ENCODE assay signal across 15 cellular contexts in genomic region chr18:58269931-58270330, GRCh38.
A peak's percentile ranks its signal among the peaks of the same experiment; 100 is the strongest.
DNase-seq lines count a peak whose midpoint lies in the region; ATAC-seq, FAIRE-seq and TF ChIP-seq lines count a peak whose summit lies in the region.
"Had no signal": no experiment of that assay in that cellular context is flagged by ENCODE, and none has a peak within 500 bp of the region (broad histone marks: within the 10 kb centered on the region; RNA-seq: fewer than 3 reads in every experiment).

No MANE protein-coding gene starts in this region.

- H3F3A ChIP-seq in PC-3 (ENCODE audit: low read length, unreplicated experiment), result peaks cover 8% of the 10 kb centered on the region

- H3K27me3 ChIP-seq in PC-3 (ENCODE audit: low read length) (no peaks in the 10 kb centered on the region), small intestine (ENCODE audit: control insufficient read depth in 2 of 2, insufficient read depth in 2 of 2, low read length in 2 of 2) (no peaks in the 10 kb centered on the region)
- H3K27me3 ChIP-seq: BE2C, colonic mucosa had no signal

- TF ChIP-seq CTCF in PC-3 (conservative IDR thresholded peaks at IDR 0.05; ENCODE audit: low read depth, low read length), result no peak

- peaks cover 89% of the 10 kb centered on the region for H3K79me2 ChIP-seq in PC-3 (ENCODE audit: low read length)

- peak overlapping the region; percentile 60 for H3K4me3 ChIP-seq in PC-3 (ENCODE audit: low read length)
- no peak overlapping the region for H3K4me3 ChIP-seq in small intestine (ENCODE audit: low read depth in 1 of 2, low read length in 2 of 2)
- H3K4me3 ChIP-seq: colonic mucosa had no signal

- H3K27ac ChIP-seq in PC-3 (ENCODE audit: low read length) (peak overlapping the region; percentile 92), small intestine (ENCODE audit: low read depth in 1 of 2, low read length in 1 of 2) (no peak overlapping the region)
- H3K27ac ChIP-seq: colonic mucosa, VCaP had no signal

- FAIRE-seq in islet of Langerhans (lab: Jason Lieb, UNC), result peak; percentile 78
- FAIRE-seq in small intestine (lab: Jason Lieb, UNC), result no peak

- CTCF ChIA-PET in PC-3 (lab: Charles Lee), result no interaction called here

- H3K9me3 ChIP-seq in PC-3 (ENCODE audit: low read length) (no peaks in the 10 kb centered on the region), small intestine (ENCODE audit: control insufficient read depth, low read depth) (no peaks in the 10 kb centered on the region)
- H3K9me3 ChIP-seq: BE2C, colonic mucosa had no signal

- BruUV-seq in PC-3 (replicated peaks; lab: Mats Ljungman, UMichigan), result no TSS peak

- 35 to 70% (median 46%) methylated on average over 5 of the region's 5 CpGs for WGBS in small intestine, 3 donors

- H3K36me3 ChIP-seq in PC-3 (ENCODE audit: low read depth, low read length) (peaks cover 10% of the 10 kb centered on the region), small intestine (ENCODE audit: control insufficient read depth in 2 of 2, insufficient read depth in 2 of 2, low read length in 2 of 2) (no peaks in the 10 kb centered on the region)
- H3K36me3 ChIP-seq: BE2C, colonic mucosa had no signal

- peak overlapping the region; percentile 84 for H3K4me2 ChIP-seq in PC-3 (ENCODE audit: low read length)

- no peak overlapping the region for H2AFZ ChIP-seq in PC-3 (ENCODE audit: low read length)

- ATAC-seq in PC-3 (peak; percentile 52), HG03095 (IDR thresholded peaks at IDR 0.05; ENCODE audit: unreplicated experiment) (no peak)
- ATAC-seq: activated CD8-positive, alpha-beta T cell treated with anti-CD3 and anti-CD28 coated beads for 36 hours; stimulated activated naive CD8-positive, alpha-beta T cell treated with anti-CD3 and anti-CD28 coated beads, Interleukin-15, amount 100 ng/mL, for 72 hours had no signal

- H3K4me1 ChIP-seq in PC-3 (ENCODE audit: insufficient read depth, low read length) (peaks cover 54% of the 10 kb centered on the region), small intestine (ENCODE audit: control insufficient read depth in 2 of 2, insufficient read depth in 1 of 2, low read depth in 1 of 2, low read length in 1 of 2) (peaks cover 0 to 8% of the 10 kb centered on the region in 2 donors)
- H3K4me1 ChIP-seq: BE2C, colonic mucosa had no signal

- peak; percentile 98 for DNase-seq in DMS79 (lab: John Stamatoyannopoulos, UW)
- peak; percentile 97 for DNase-seq in PC-3
- peak; percentile 51 for DNase-seq in small intestine
- DNase-seq in activated CD4-positive, alpha-beta T cell treated with anti-CD3 and anti-CD28 coated beads for 1 hour, result no peak
- DNase-seq in GM19240 (ENCODE audit: insufficient read length, low spot score), result no peak
- DNase-seq: activated CD8-positive, alpha-beta T cell treated with anti-CD3 and anti-CD28 coated beads for 36 hours; BE2C; colonic mucosa; NCI-H1694 treated with DMSO at 0.1 percent for 48 hours; NCI-H526 treated with DMSO at 0.1 percent for 48 hours; stimulated activated naive CD8-positive, alpha-beta T cell treated with anti-CD3 and anti-CD28 coated beads, Interleukin-15, amount 100 ng/mL, for 72 hours; T-helper 1 cell had no signal

- peak overlapping the region; percentile 55 for H3K9ac ChIP-seq in PC-3 (ENCODE audit: low read length)

- POLR2A ChIA-PET in PC-3 (lab: Charles Lee; ENCODE audit: unreplicated experiment), result interaction anchor here (0.7 kb wide), 1 partner anchor 19 kb away, joined by 4 read pairs; no protein-coding TSS in a partner anchor

- no peaks in the 10 kb centered on the region for H4K20me1 ChIP-seq in PC-3 (ENCODE audit: low read length)

- no peaks in the 10 kb centered on the region for H3K9me2 ChIP-seq in PC-3 (replicated peaks; ENCODE audit: low read length)

- intact Hi-C loops in PC-3 (cut with micrococcal nuclease), result loop anchor here (1.0 to 2.0 kb wide), 2 partner anchors 45 to 46 kb away; no protein-coding TSS in a partner anchor

Comparison
In these comparisons a context has a peak if more than half of its experiments do, and no peak if none do; other contexts are left out.
1. DNase-seq: peak in DMS79 (single experiment), PC-3 (single experiment) and small intestine (single experiment); none in activated CD4-positive, alpha-beta T cell treated with anti-CD3 and anti-CD28 coated beads for 1 hour (single experiment) and GM19240 (single experiment).